In the genomic region with DNA sequence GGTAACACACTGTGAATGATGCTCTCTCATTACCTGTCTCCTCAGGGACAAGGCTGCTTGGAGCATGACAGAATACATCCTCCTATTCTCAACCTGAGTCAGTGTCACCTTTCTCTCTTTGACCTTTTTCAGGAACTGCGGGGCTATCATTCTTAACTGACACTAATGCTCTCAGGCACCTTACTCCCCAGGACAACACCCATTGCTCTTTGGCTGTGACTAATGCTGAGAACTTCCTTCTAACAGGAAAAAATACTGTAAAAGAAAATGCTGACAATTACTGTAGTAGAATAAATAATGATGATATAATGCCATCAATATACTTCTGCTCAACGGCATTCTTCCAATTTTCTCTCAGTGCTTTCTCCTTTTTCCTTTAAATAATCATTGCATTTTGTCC, we compare ENCODE assay signal across 21 cellular contexts.
"Had no signal": no experiment of that assay in that cellular context is flagged by ENCODE, and none has a peak within 500 bp of the region (broad histone marks: within the 10 kb centered on the region; RNA-seq: fewer than 3 reads in every experiment).

No MANE protein-coding gene starts in this region.

- DNase-seq: activated CD4-positive, alpha-beta T cell treated with anti-CD3 and anti-CD28 coated beads for 4 hours; activated CD4-positive, alpha-beta T cell treated with anti-CD3 and anti-CD28 coated beads, Interleukin-2, amount 50 U/mL, for 4 hours; activated naive CD4-positive, alpha-beta T cell; activated T-cell treated with anti-CD3 and anti-CD28 coated beads for 4 hours; activated T-cell treated with anti-CD3 and anti-CD28 coated beads, Interleukin-2, amount 50 U/mL, for 72 hours; effector CD8-positive, alpha-beta T cell; heart left ventricle; kidney glomerular epithelial cell; left ventricle myocardium inferior; mesendoderm; ovary; stimulated activated CD4-positive, alpha-beta T cell treated with anti-CD3 and anti-CD28 coated beads, Interleukin-12 subunit alpha, Interleukin-12 subunit beta, amount 100 ng/mL, for 4 hours; stimulated activated CD4-positive, alpha-beta T cell treated with anti-CD3 and anti-CD28 coated beads, Interleukin-4, amount 100 ng/mL, for 24 hours; T-helper 9 cell; trophoblast cell; uterus had no signal

- H3K27ac ChIP-seq: breast epithelium, heart left ventricle, left ventricle myocardium inferior, ovary, skin epidermis, thoracic aorta, uterus, VCaP had no signal

- H3K4me3 ChIP-seq: breast epithelium, heart left ventricle, left ventricle myocardium inferior, lung, ovary, skin epidermis, thoracic aorta, uterus had no signal

- H3K9me3 ChIP-seq: breast epithelium, left ventricle myocardium inferior, ovary, thoracic aorta, uterus had no signal

- H3K36me3 ChIP-seq: breast epithelium, heart left ventricle, left ventricle myocardium inferior, ovary, thoracic aorta, uterus had no signal

- H3K27me3 ChIP-seq: breast epithelium, heart left ventricle, ovary, uterus had no signal

- H3K4me1 ChIP-seq: breast epithelium, heart left ventricle, left ventricle myocardium inferior, uterus had no signal
